In the genomic region with DNA sequence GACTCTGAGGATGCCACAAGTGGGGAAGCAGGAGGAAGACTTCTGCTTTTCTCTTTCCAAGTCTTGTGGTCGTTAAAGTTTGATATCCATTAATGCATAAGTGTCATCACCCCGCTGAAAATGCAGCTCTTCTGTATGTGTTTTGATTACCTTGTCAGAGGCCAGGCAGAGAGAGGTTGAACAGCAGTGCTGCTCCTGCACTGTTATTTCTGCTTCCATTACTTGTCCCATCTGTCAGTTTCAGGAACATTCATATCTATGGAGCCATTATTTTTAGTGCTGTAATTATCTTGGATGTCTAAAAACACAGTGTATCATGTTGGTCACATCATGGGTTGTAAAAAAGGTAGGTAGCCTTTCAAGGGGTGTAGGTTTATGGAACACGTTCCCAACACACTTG, we compare ENCODE assay signal across 32 cellular contexts.
"Had no signal": no experiment of that assay in that cellular context is flagged by ENCODE, and none has a peak within 500 bp of the region (broad histone marks: within the 10 kb centered on the region; RNA-seq: fewer than 3 reads in every experiment).

No MANE protein-coding gene starts in this region.

- FAIRE-seq: TTC549 had no signal

- DNase-seq: activated B cell treated with CpG ODN at 0.5 μM for 24 hours; activated CD4-positive, alpha-beta memory T cell treated with anti-CD3 and anti-CD28 coated beads for 36 hours; activated CD4-positive, alpha-beta T cell treated with anti-CD3 and anti-CD28 coated beads for 4 hours; activated CD4-positive, alpha-beta T cell treated with anti-CD3 and anti-CD28 coated beads, Interleukin-2, amount 10 ng/mL, durations not matched to agents 24 days and 14 days; activated CD4-positive, alpha-beta T cell treated with anti-CD3 and anti-CD28 coated beads, Interleukin-2, amount 50 U/mL, for 1 hour; activated CD4-positive, alpha-beta T cell treated with anti-CD3 and anti-CD28 coated beads, Interleukin-2, amount 50 U/mL, for 4 hours; activated CD4-positive, CD25-positive, alpha-beta regulatory T cell treated with anti-CD3 and anti-CD28 coated beads, Interleukin-2, amount 50 U/mL, for 72 hours; activated CD8-positive, alpha-beta memory T cell treated with anti-CD3 and anti-CD28 coated beads, Interleukin-2, amount 50 U/mL, for 4 hours; activated CD8-positive, alpha-beta T cell treated with anti-CD3 and anti-CD28 coated beads for 36 hours; activated effector memory CD4-positive, alpha-beta T cell treated with anti-CD3 and anti-CD28 coated beads, Interleukin-2, amount 50 U/mL, for 16 hours; activated gamma-delta T cell treated with Interleukin-2 at 50 U/mL for 16 hours; activated naive CD4-positive, alpha-beta T cell; activated naive CD4-positive, alpha-beta T cell treated with anti-CD3 and anti-CD28 coated beads for 36 hours; activated naive CD4-positive, alpha-beta T cell treated with anti-CD3 and anti-CD28 coated beads, Interleukin-2, amount 50 U/mL, for 16 hours; activated naive CD8-positive, alpha-beta T cell treated with anti-CD3 and anti-CD28 coated beads for 36 hours; activated T-cell treated with anti-CD3 and anti-CD28 coated beads for 4 hours; activated T-cell treated with anti-CD3 and anti-CD28 coated beads, Interleukin-2, amount 50 U/mL, for 1 hour; activated T-cell treated with anti-CD3 and anti-CD28 coated beads, Interleukin-2, amount 50 U/mL, for 4 hours; activated T-cell treated with anti-CD3 and anti-CD28 coated beads, Interleukin-2, amount 50 U/mL, for 72 hours; adrenal gland; amniotic stem cell; aorta; central memory CD4-positive, alpha-beta T cell; T-cell; T-helper 17 cell; T-helper 9 cell had no signal

- H3K4me1 Mint-ChIP-seq: activated B cell treated with CpG ODN at 0.5 μM for 24 hours; activated CD4-positive, alpha-beta T cell treated with anti-CD3 and anti-CD28 coated beads, Interleukin-2, amount 10 ng/mL, durations not matched to agents 24 days and 14 days; activated naive CD8-positive, alpha-beta T cell treated with anti-CD3 and anti-CD28 coated beads for 36 hours; activated T-helper 17 cell treated with anti-CD3 and anti-CD28 coated beads, Interleukin-2, amount 50 U/mL, for 72 hours; brain; T-cell; T-helper 17 cell had no signal

- H3K4me3 Mint-ChIP-seq: activated B cell treated with CpG ODN at 0.5 μM for 24 hours; activated CD4-positive, alpha-beta memory T cell treated with anti-CD3 and anti-CD28 coated beads for 36 hours; activated CD4-positive, alpha-beta T cell treated with anti-CD3 and anti-CD28 coated beads, Interleukin-2, amount 10 ng/mL, durations not matched to agents 24 days and 14 days; activated CD8-positive, alpha-beta T cell treated with anti-CD3 and anti-CD28 coated beads for 36 hours; activated naive CD4-positive, alpha-beta T cell treated with anti-CD3 and anti-CD28 coated beads for 36 hours; activated naive CD8-positive, alpha-beta T cell treated with anti-CD3 and anti-CD28 coated beads for 36 hours; activated T-cell treated with anti-CD3 and anti-CD28 coated beads, Interleukin-2, amount 50 U/mL, for 4 hours; activated T-cell treated with anti-CD3 and anti-CD28 coated beads, Interleukin-2, amount 50 U/mL, for 72 hours; activated T-helper 1 cell treated with anti-CD3 and anti-CD28 coated beads, Interleukin-12 subunit alpha, Interleukin-12 subunit beta, Interleukin-2, Interleukin-4 antibody, amounts not matched to agents 30 ng/mL and 10 ng/mL and 1 ng/mL, durations not matched to agents 14 hours and 24 hours and 36 hours; activated T-helper 17 cell treated with anti-CD3 and anti-CD28 coated beads, Interleukin-2, amount 50 U/mL, for 72 hours; brain; T-cell; T-helper 17 cell had no signal

- H3K36me3 Mint-ChIP-seq: activated CD4-positive, alpha-beta memory T cell treated with anti-CD3 and anti-CD28 coated beads for 36 hours; activated naive CD4-positive, alpha-beta T cell treated with anti-CD3 and anti-CD28 coated beads, Interleukin-2, amount 50 U/mL, for 72 hours; activated naive CD8-positive, alpha-beta T cell treated with anti-CD3 and anti-CD28 coated beads for 36 hours; brain; T-cell had no signal

- H3K4me1 ChIP-seq: adrenal gland had no signal

- H3K36me3 ChIP-seq: adrenal gland had no signal

- H3K4me3 ChIP-seq: adrenal gland had no signal

- ATAC-seq: activated CD8-positive, alpha-beta T cell treated with anti-CD3 and anti-CD28 coated beads for 36 hours; activated naive CD4-positive, alpha-beta T cell treated with anti-CD3 and anti-CD28 coated beads, Interleukin-2, amount 50 U/mL, for 72 hours; activated T-cell treated with anti-CD3 and anti-CD28 coated beads, Interleukin-2, amount 50 U/mL, for 4 hours; activated T-cell treated with anti-CD3 and anti-CD28 coated beads, Interleukin-2, amount 50 U/mL, for 72 hours; activated T-helper 17 cell treated with anti-CD3 and anti-CD28 coated beads, Interleukin-2, amount 50 U/mL, for 72 hours; T-cell; T-helper 17 cell had no signal

- H3K9me3 Mint-ChIP-seq: activated B cell treated with CpG ODN at 0.5 μM for 24 hours; activated CD4-positive, alpha-beta memory T cell treated with anti-CD3 and anti-CD28 coated beads for 36 hours; activated CD4-positive, alpha-beta T cell treated with anti-CD3 and anti-CD28 coated beads, Interleukin-2, amount 10 ng/mL, durations not matched to agents 24 days and 14 days; activated CD8-positive, alpha-beta T cell treated with anti-CD3 and anti-CD28 coated beads for 36 hours; activated naive CD4-positive, alpha-beta T cell treated with anti-CD3 and anti-CD28 coated beads for 36 hours; activated naive CD4-positive, alpha-beta T cell treated with anti-CD3 and anti-CD28 coated beads, Interleukin-2, amount 50 U/mL, for 72 hours; activated naive CD8-positive, alpha-beta T cell treated with anti-CD3 and anti-CD28 coated beads for 36 hours; activated T-cell treated with anti-CD3 and anti-CD28 coated beads, Interleukin-2, amount 50 U/mL, for 4 hours; activated T-cell treated with anti-CD3 and anti-CD28 coated beads, Interleukin-2, amount 50 U/mL, for 72 hours; activated T-helper 1 cell treated with anti-CD3 and anti-CD28 coated beads, Interleukin-12 subunit alpha, Interleukin-12 subunit beta, Interleukin-2, Interleukin-4 antibody, amounts not matched to agents 30 ng/mL and 10 ng/mL and 1 ng/mL, durations not matched to agents 14 hours and 24 hours and 36 hours; activated T-helper 17 cell treated with anti-CD3 and anti-CD28 coated beads, Interleukin-2, amount 50 U/mL, for 72 hours; T-cell had no signal

- H3K9me3 ChIP-seq: adrenal gland had no signal

- H3K27ac Mint-ChIP-seq: activated B cell treated with CpG ODN at 0.5 μM for 24 hours; activated CD4-positive, alpha-beta memory T cell treated with anti-CD3 and anti-CD28 coated beads for 36 hours; activated CD4-positive, alpha-beta T cell treated with anti-CD3 and anti-CD28 coated beads, Interleukin-2, amount 10 ng/mL, durations not matched to agents 24 days and 14 days; activated CD8-positive, alpha-beta T cell treated with anti-CD3 and anti-CD28 coated beads for 36 hours; activated naive CD4-positive, alpha-beta T cell treated with anti-CD3 and anti-CD28 coated beads for 36 hours; activated naive CD4-positive, alpha-beta T cell treated with anti-CD3 and anti-CD28 coated beads, Interleukin-2, amount 50 U/mL, for 72 hours; activated naive CD8-positive, alpha-beta T cell treated with anti-CD3 and anti-CD28 coated beads for 36 hours; activated T-cell treated with anti-CD3 and anti-CD28 coated beads, Interleukin-2, amount 50 U/mL, for 72 hours; activated T-helper 1 cell treated with anti-CD3 and anti-CD28 coated beads, Interleukin-12 subunit alpha, Interleukin-12 subunit beta, Interleukin-2, Interleukin-4 antibody, amounts not matched to agents 30 ng/mL and 10 ng/mL and 1 ng/mL, durations not matched to agents 14 hours and 24 hours and 36 hours; activated T-helper 17 cell treated with anti-CD3 and anti-CD28 coated beads, Interleukin-2, amount 50 U/mL, for 72 hours; brain; T-cell; T-helper 17 cell had no signal

- H3K27ac ChIP-seq: adrenal gland, VCaP had no signal

- H3K27me3 Mint-ChIP-seq: activated B cell treated with CpG ODN at 0.5 μM for 24 hours; activated CD4-positive, alpha-beta memory T cell treated with anti-CD3 and anti-CD28 coated beads for 36 hours; activated CD4-positive, alpha-beta T cell treated with anti-CD3 and anti-CD28 coated beads, Interleukin-2, amount 10 ng/mL, durations not matched to agents 24 days and 14 days; activated CD8-positive, alpha-beta T cell treated with anti-CD3 and anti-CD28 coated beads for 36 hours; activated naive CD8-positive, alpha-beta T cell treated with anti-CD3 and anti-CD28 coated beads for 36 hours; brain had no signal
